9 cellular contexts compared by ENCODE assay signal in genomic region chr3:133944181-133944580, GRCh38. TPM values are rescaled to one million over a fixed set of nuclear protein-coding genes. Genes with fewer than 3 reads are reported as not detected.
DNase-seq lines count a peak whose midpoint lies in the region; TF ChIP-seq lines count a peak whose summit lies in the region.
"Had no signal": no experiment of that assay in that cellular context is flagged by ENCODE, and none has a peak within 500 bp of the region (broad histone marks: within the 10 kb centered on the region; RNA-seq: fewer than 3 reads in every experiment).

No MANE protein-coding gene starts in this region.

- H3K27me3 ChIP-seq in thyroid gland (no peaks in the 10 kb centered on the region), neuronal stem cell (ENCODE audit: control insufficient read depth in 3 of 3, insufficient read depth in 3 of 3, low read depth in 1 of 3, low read length in 3 of 3) (peaks cover 0 to 38% (median 0%) of the 10 kb centered on the region in 3 experiments)
- H3K27me3 ChIP-seq: transverse colon had no signal

- H3K9ac ChIP-seq in neuronal stem cell (ENCODE audit: low read depth, low read length, poor library complexity), result no peak overlapping the region

- peaks cover 0 to 8% of the 10 kb centered on the region in 2 donors for H3K36me3 ChIP-seq in thyroid gland
- no peaks in the 10 kb centered on the region for H3K36me3 ChIP-seq in neuronal stem cell (replicated peaks in 1 of 2; ENCODE audit: control insufficient read depth in 2 of 2, insufficient read depth in 2 of 2, low read length in 2 of 2)
- H3K36me3 ChIP-seq: transverse colon had no signal

- no peak overlapping the region for H2BK5ac ChIP-seq in neuronal stem cell (ENCODE audit: low read length)

- H3K4me2 ChIP-seq in neuronal stem cell (ENCODE audit: insufficient read depth, low read length, poor library complexity, severe bottlenecking), result no peak overlapping the region

- DNase-seq in HK-2 (ENCODE audit: unreplicated experiment), result peak; percentile 34
- DNase-seq in astrocyte of the hippocampus (ENCODE audit: low read depth, low spot score), result peak; percentile 57
- DNase-seq in islet precursor cell, result peak; percentile 39
- no peak for DNase-seq in thyroid gland
- no peak for DNase-seq in neuronal stem cell (ENCODE audit: low spot score)
- no peak for DNase-seq in amygdala (lab: John Stamatoyannopoulos, UW)
- no peak for DNase-seq in NCI-H446 (lab: John Stamatoyannopoulos, UW)
- DNase-seq: NCI-H774, transverse colon had no signal

- TF ChIP-seq CTCF in thyroid gland (IDR thresholded peaks at IDR 0.05), result no peak

- H3K79me1 ChIP-seq in neuronal stem cell (ENCODE audit: low read depth, low read length), result no peaks in the 10 kb centered on the region

- H4K91ac ChIP-seq in neuronal stem cell (ENCODE audit: low read depth, low read length, poor library complexity), result no peak overlapping the region

- peak overlapping the region; percentile 11 to 53 (median 46) for H3K27ac ChIP-seq in thyroid gland
- no peak overlapping the region for H3K27ac ChIP-seq in neuronal stem cell (replicated peaks; ENCODE audit: low read length)

- H3K4me3 ChIP-seq in thyroid gland (replicated peaks in 1 of 3) (no peak overlapping the region), neuronal stem cell (ENCODE audit: low read length in 2 of 2) (no peak overlapping the region)
- H3K4me3 ChIP-seq: transverse colon had no signal

- peaks cover 3 to 13% of the 10 kb centered on the region in 2 donors for H3K4me1 ChIP-seq in thyroid gland
- H3K4me1 ChIP-seq in neuronal stem cell (ENCODE audit: control insufficient read depth in 2 of 2, insufficient read depth in 1 of 2, low read depth in 1 of 2, low read length in 2 of 2), result no peaks in the 10 kb centered on the region

- H3K9me3 ChIP-seq in thyroid gland, result no peaks in the 10 kb centered on the region
- H3K9me3 ChIP-seq in neuronal stem cell (replicated peaks in 1 of 2; ENCODE audit: control insufficient read depth in 2 of 2, insufficient read depth in 1 of 2, low read depth in 1 of 2, low read length in 2 of 2), result no peaks in the 10 kb centered on the region
- H3K9me3 ChIP-seq: transverse colon had no signal

- 83 to 91% methylated on average over 2 of the region's 2 CpGs for WGBS in thyroid gland, 2 donors
- no CpG with 5 or more reads among the region's 2 CpGs for WGBS in neuronal stem cell (ENCODE audit: extremely low coverage in 2 of 2, insufficient read length in 2 of 2, insufficient replicate concordance in 1 of 2), 2 donors

- no peak overlapping the region for H3K23ac ChIP-seq in neuronal stem cell (ENCODE audit: low read depth, low read length, poor library complexity)

- H3K4ac ChIP-seq in neuronal stem cell (ENCODE audit: low read length), result no peak overlapping the region

- H2BK15ac ChIP-seq in neuronal stem cell (ENCODE audit: low read length), result no peak overlapping the region

- TF ChIP-seq POLR2A in thyroid gland (IDR thresholded peaks at IDR 0.05), result no peak

- no peak overlapping the region for H3K14ac ChIP-seq in neuronal stem cell (ENCODE audit: low read length)

- no peak overlapping the region for H4K8ac ChIP-seq in neuronal stem cell (ENCODE audit: low read depth, low read length)

- no peak overlapping the region for H2BK12ac ChIP-seq in neuronal stem cell (ENCODE audit: low read length)

- no peak overlapping the region for H2AK5ac ChIP-seq in neuronal stem cell (ENCODE audit: low read depth, low read length)

- no peak overlapping the region for H2AFZ ChIP-seq in neuronal stem cell (ENCODE audit: low read length)

- intact Hi-C loops in thyroid gland (cut with DNase I), result no loop called here

- H3K18ac ChIP-seq in neuronal stem cell (ENCODE audit: low read length), result no peak overlapping the region

- H2BK120ac ChIP-seq in neuronal stem cell (ENCODE audit: low read depth, low read length), result no peak overlapping the region

RNA-seq across cellular contexts. Expression of gene RAB6B, which starts 48.5 kb away (rescaled TPM):
- 1 to 10 TPM; 4.4 to 6.2 (median 5.6) TPM for total RNA-seq in thyroid gland
- 18.7 TPM for polyA plus RNA-seq in neuronal stem cell (2013, experiment 1 of 2)
- polyA plus RNA-seq in neuronal stem cell (2013, experiment 2 of 2), result 19.0 TPM

Comparison
In these comparisons a context has a peak if more than half of its experiments do, and no peak if none do; other contexts are left out.
1. DNase-seq: peak in HK-2 (single experiment), astrocyte of the hippocampus (single experiment) and islet precursor cell (single experiment); none in thyroid gland (0 of 2), neuronal stem cell (single experiment), amygdala (0 of 56) and NCI-H446 (0 of 2).